ENCODE assay signal across 13 cellular contexts in the genomic region with DNA sequence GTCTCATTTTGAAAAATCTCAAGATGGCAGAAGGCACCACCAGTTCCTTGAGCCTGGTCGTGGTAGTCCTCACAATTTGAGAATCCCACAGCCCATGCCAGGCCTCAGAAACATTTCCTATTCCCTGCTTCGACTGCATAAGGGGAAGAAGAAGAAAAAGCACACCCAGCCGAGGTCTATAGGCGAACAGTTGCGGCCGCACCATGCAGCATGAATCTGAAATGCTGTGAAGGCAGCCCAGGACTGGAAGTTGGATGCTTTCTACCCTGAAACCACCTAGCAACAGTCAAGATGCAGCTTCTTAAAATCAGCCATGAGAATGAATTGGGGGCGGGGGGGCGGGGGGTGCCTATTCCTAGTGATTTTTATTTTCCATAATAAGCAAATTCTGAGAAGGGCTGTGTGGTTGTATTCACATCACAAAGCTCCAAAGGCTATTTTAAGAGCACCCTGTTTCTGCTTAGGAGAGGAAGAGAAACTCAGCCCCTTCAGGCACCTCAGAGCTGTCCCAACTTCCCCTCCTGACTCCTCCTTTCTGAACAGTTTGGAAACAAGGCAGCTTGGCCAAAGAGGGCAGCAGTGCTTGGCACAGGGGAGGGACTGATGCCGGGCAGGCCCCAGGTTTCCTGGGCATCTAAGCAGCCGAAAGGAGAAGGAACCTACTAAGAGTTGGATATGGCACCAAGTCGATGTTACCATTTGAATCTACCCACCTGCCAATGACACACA.
DNase-seq lines count a peak whose midpoint lies in the region; ATAC-seq, FAIRE-seq and TF ChIP-seq lines count a peak whose summit lies in the region.
"Had no signal": no experiment of that assay in that cellular context is flagged by ENCODE, and none has a peak within 500 bp of the region (broad histone marks: within the 10 kb centered on the region; RNA-seq: fewer than 3 reads in every experiment).

No MANE protein-coding gene starts in this region.

- no peak overlapping the region for H3K9ac ChIP-seq in HepG2 (ENCODE audit: insufficient read depth, low read depth, low read length)
- H3K9ac ChIP-seq in mesendoderm (ENCODE audit: low read length): no peak overlapping the region

- H3K9me3 ChIP-seq in HepG2 (ENCODE audit: low read length): no peaks in the 10 kb centered on the region
- no peaks in the 10 kb centered on the region for H3K9me3 ChIP-seq in esophagus muscularis mucosa
- H3K9me3 ChIP-seq: SJSA1 had no signal

- no peak overlapping the region for H2BK5ac ChIP-seq in mesendoderm (ENCODE audit: low read length)

- no peak for TF ChIP-seq CTCF in GM10248 (IDR thresholded peaks at IDR 0.05; ENCODE audit: control extremely low read depth, extremely low read depth, low read depth, missing control alignments)
- no peak for TF ChIP-seq CTCF in HepG2 (CRISPR knock-in tag; IDR thresholded peaks at IDR 0.05)
- no peak for TF ChIP-seq CTCF in esophagus muscularis mucosa (IDR thresholded peaks at IDR 0.05)

- no peaks in the 10 kb centered on the region for H3K27me3 ChIP-seq in HepG2 (ENCODE audit: control insufficient read depth in 1 of 2, insufficient read depth in 2 of 2, low read length in 2 of 2)
- no peaks in the 10 kb centered on the region for H3K27me3 ChIP-seq in esophagus muscularis mucosa
- H3K27me3 ChIP-seq in mesendoderm (ENCODE audit: insufficient read depth, low read length, poor library complexity): no peaks in the 10 kb centered on the region
- H3K27me3 ChIP-seq: sigmoid colon, SJSA1 had no signal

- H4K5ac ChIP-seq in mesendoderm (ENCODE audit: low read length): no peak overlapping the region

- no peak overlapping the region for H2AFZ ChIP-seq in HepG2 (ENCODE audit: low read length)

- H3K4me2 ChIP-seq in HepG2 (ENCODE audit: low read depth, low read length): peak overlapping the region; percentile 44
- no peak overlapping the region for H3K4me2 ChIP-seq in mesendoderm (ENCODE audit: low read length)

- in situ Hi-C loops in HepG2 (cut with HindIII; ENCODE audit: extremely low pct_ligation_motif_present, low pct_unique_long_range_greater_than_20kb): no loop called here

- H2BK120ac ChIP-seq in mesendoderm (ENCODE audit: low read depth, low read length): no peak overlapping the region

- TF ChIP-seq POLR2A in HepG2 (IDR thresholded peaks at IDR 0.05; ENCODE audit: insufficient read depth in 1 of 2, low read depth in 2 of 2, low read length in 2 of 2) (no peak), esophagus muscularis mucosa (IDR thresholded peaks at IDR 0.05; ENCODE audit: low read depth) (no peak)

- no peak overlapping the region for H3K4me3 ChIP-seq in HepG2 (replicated peaks in 1 of 3; ENCODE audit: insufficient read depth in 1 of 3, low read depth in 2 of 3, low read length in 3 of 3)
- H3K4me3 ChIP-seq in esophagus muscularis mucosa: no peak overlapping the region
- no peak overlapping the region for H3K4me3 ChIP-seq in mesendoderm (ENCODE audit: low read length)
- H3K4me3 ChIP-seq: HAP-1, sigmoid colon, SJSA1 had no signal

- ATAC-seq in GM21576 (IDR thresholded peaks at IDR 0.05; ENCODE audit: unreplicated experiment): peak; percentile 82
- peak; percentile 58 for ATAC-seq in HepG2
- ATAC-seq in GM19463 (IDR thresholded peaks at IDR 0.05; ENCODE audit: unreplicated experiment): no peak

- H3K56ac ChIP-seq in mesendoderm (ENCODE audit: low read length): no peak overlapping the region

- peaks cover 5% of the 10 kb centered on the region for H3K79me1 ChIP-seq in mesendoderm (ENCODE audit: low read length)

- H3K4ac ChIP-seq in mesendoderm (ENCODE audit: low read depth, low read length): no peak overlapping the region

- H3K27ac ChIP-seq in HepG2 (ENCODE audit: extremely low read length, insufficient read depth, low read length) (peak overlapping the region; percentile 46), esophagus muscularis mucosa (replicated peaks in 1 of 4) (peak overlapping the region in 1 of 4 donors; percentile 12), mesendoderm (ENCODE audit: low read depth, low read length) (no peak overlapping the region)
- H3K27ac ChIP-seq: SJSA1 had no signal

- intact Hi-C loops in HepG2 (cut with micrococcal nuclease; ENCODE audit: unreplicated experiment): loop anchor here (5.0 kb wide), 1 partner anchor 47 kb away; no protein-coding TSS in a partner anchor
- intact Hi-C loops in esophagus muscularis mucosa (cut with DNase I): no loop called here

- H3K4me1 ChIP-seq in HepG2 (ENCODE audit: insufficient read depth, low read length) (peaks cover 59% of the 10 kb centered on the region), esophagus muscularis mucosa (peaks cover 0 to 5% (median 0%) of the 10 kb centered on the region in 4 donors), mesendoderm (ENCODE audit: control insufficient read depth, low read depth, low read length) (no peaks in the 10 kb centered on the region)
- H3K4me1 ChIP-seq: HAP-1, sigmoid colon, SJSA1 had no signal

- no TSS peak for BruUV-seq in HepG2 (replicated peaks; lab: Mats Ljungman, UMichigan)

- WGBS in HepG2 (ENCODE audit: low lambda C conversion rate): 92% methylated on average over 11 of the region's 11 CpGs
- WGBS in esophagus muscularis mucosa: 80% methylated on average over 11 of the region's 11 CpGs
- WGBS in mesendoderm (ENCODE audit: extremely low coverage, insufficient coverage, low lambda C conversion rate): no CpG with 5 or more reads among the region's 11 CpGs

- H3K36me3 ChIP-seq in HepG2 (replicated peaks in 1 of 2; ENCODE audit: control insufficient read depth in 1 of 2, insufficient read depth in 2 of 2, low read length in 2 of 2): no peaks in the 10 kb centered on the region; a peak in 2 of 5 replicates
- H3K36me3 ChIP-seq in esophagus muscularis mucosa: peaks cover 0 to 5% (median 0%) of the 10 kb centered on the region in 4 donors
- H3K36me3 ChIP-seq in mesendoderm (ENCODE audit: control insufficient read depth, insufficient read depth, low read length): no peaks in the 10 kb centered on the region
- H3K36me3 ChIP-seq: HAP-1, sigmoid colon, SJSA1 had no signal

- H3K79me2 ChIP-seq in HepG2 (ENCODE audit: insufficient read depth, low read length) (peaks cover 24% of the 10 kb centered on the region), mesendoderm (ENCODE audit: control insufficient read depth, insufficient read depth, low read length) (peaks cover 4% of the 10 kb centered on the region)

- FAIRE-seq in HepG2 (lab: Jason Lieb, UNC): no peak

- DNase-seq in GM10248 (ENCODE audit: extremely low spot score): peak; percentile 49
- peak; percentile 93 for DNase-seq in NOMO-1 treated with DMSO at 0.1 percent for 48 hours (lab: John Stamatoyannopoulos, UW; ENCODE audit: unreplicated experiment)
- DNase-seq in HepG2 (ENCODE audit: low spot score): no peak
- no peak for DNase-seq in kidney tubule cell (ENCODE audit: low spot score)
- no peak for DNase-seq in esophagus muscularis mucosa (ENCODE audit: extremely low spot score)
- no peak for DNase-seq in mesendoderm
- DNase-seq: DMS153, NCI-H1092 treated with DMSO at 0.1 percent for 48 hours, sigmoid colon had no signal

- H3K18ac ChIP-seq in mesendoderm (ENCODE audit: low read length): no peak overlapping the region

- no peak overlapping the region for H4K8ac ChIP-seq in mesendoderm (ENCODE audit: low read depth, low read length)

- no peak for TF ChIP-seq RAD21 in HepG2 (CRISPR knock-in tag; IDR thresholded peaks at IDR 0.05)

- CTCF ChIA-PET in GM10248 (lab: Yijun Ruan, JAX) (no interaction called here), HepG2 (lab: Yijun Ruan, JAX; ENCODE audit: low intra/inter-chr PET ratio, low total read pairs) (no interaction called here)

- no peak overlapping the region for H2BK15ac ChIP-seq in mesendoderm (replicated peaks; ENCODE audit: low read depth)

- TF ChIP-seq EP300 in HepG2 (IDR thresholded peaks at IDR 0.05; ENCODE audit: low read depth in 2 of 2, low read length in 2 of 2) (no peak), HepG2 (CRISPR knock-in tag; IDR thresholded peaks at IDR 0.05; ENCODE audit: borderline replicate concordance) (no peak), esophagus muscularis mucosa (IDR thresholded peaks at IDR 0.05) (no peak)

- POLR2A ChIA-PET in GM10248 (lab: Yijun Ruan, JAX): no interaction called here
- POLR2A ChIA-PET in HepG2 (lab: Yijun Ruan, JAX): no interaction called here

- no peak overlapping the region for H2AK5ac ChIP-seq in mesendoderm (ENCODE audit: low read length)

- H4K20me1 ChIP-seq in HepG2 (ENCODE audit: insufficient read depth, low read length): no peaks in the 10 kb centered on the region

- H3K23ac ChIP-seq in mesendoderm (ENCODE audit: low read length): no peak overlapping the region

TF ChIP-seq in HepG2, 621 proteins besides CTCF, POLR2A, EP300 and RAD21:
- TF ChIP-seq FOSL2 (CRISPR knock-in tag; IDR thresholded peaks at IDR 0.05) (0 out of 2 replicates have a peak, but pooled peaks have one; percentile 3), SRSF4 (IDR thresholded peaks at IDR 0.05; ENCODE audit: low read depth, low read length, poor library complexity, severe bottlenecking) (no peak), ZBTB38 (CRISPR knock-in tag; IDR thresholded peaks at IDR 0.05) (0 out of 2 replicates have a peak, but pooled peaks have one; percentile 36)
- TF ChIP-seq, protein P1, sequence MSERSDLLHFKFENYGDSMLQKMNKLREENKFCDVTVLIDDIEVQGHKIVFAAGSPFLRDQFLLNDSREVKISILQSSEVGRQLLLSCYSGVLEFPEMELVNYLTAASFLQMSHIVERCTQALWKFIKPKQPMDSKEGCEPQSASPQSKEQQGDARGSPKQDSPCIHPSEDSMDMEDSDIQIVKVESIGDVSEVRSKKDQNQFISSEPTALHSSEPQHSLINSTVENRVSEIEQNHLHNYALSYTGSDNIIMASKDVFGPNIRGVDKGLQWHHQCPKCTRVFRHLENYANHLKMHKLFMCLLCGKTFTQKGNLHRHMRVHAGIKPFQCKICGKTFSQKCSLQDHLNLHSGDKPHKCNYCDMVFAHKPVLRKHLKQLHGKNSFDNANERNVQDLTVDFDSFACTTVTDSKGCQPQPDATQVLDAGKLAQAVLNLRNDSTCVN (CRISPR knock-in tag; IDR thresholded peaks at IDR 0.05; ENCODE audit: borderline replicate concordance): peak; percentile 6; the same call in 1 of the 2 replicates
- TF ChIP-seq, protein P2, sequence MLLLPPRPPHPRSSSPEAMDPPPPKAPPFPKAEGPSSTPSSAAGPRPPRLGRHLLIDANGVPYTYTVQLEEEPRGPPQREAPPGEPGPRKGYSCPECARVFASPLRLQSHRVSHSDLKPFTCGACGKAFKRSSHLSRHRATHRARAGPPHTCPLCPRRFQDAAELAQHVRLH (CRISPR knock-in tag; IDR thresholded peaks at IDR 0.05; ENCODE audit: borderline replicate concordance, low read depth): no peak
TF ChIP-seq in HepG2: peak in this region for 3.

Comparison
In these comparisons a context has a peak if more than half of its experiments do, and no peak if none do; other contexts are left out.
1. DNase-seq: peak in GM10248 (single experiment) and NOMO-1 treated with DMSO at 0.1 percent for 48 hours (single experiment); none in HepG2 (single experiment), kidney tubule cell (single experiment), esophagus muscularis mucosa (single experiment) and mesendoderm (single experiment).